In the genomic region with DNA sequence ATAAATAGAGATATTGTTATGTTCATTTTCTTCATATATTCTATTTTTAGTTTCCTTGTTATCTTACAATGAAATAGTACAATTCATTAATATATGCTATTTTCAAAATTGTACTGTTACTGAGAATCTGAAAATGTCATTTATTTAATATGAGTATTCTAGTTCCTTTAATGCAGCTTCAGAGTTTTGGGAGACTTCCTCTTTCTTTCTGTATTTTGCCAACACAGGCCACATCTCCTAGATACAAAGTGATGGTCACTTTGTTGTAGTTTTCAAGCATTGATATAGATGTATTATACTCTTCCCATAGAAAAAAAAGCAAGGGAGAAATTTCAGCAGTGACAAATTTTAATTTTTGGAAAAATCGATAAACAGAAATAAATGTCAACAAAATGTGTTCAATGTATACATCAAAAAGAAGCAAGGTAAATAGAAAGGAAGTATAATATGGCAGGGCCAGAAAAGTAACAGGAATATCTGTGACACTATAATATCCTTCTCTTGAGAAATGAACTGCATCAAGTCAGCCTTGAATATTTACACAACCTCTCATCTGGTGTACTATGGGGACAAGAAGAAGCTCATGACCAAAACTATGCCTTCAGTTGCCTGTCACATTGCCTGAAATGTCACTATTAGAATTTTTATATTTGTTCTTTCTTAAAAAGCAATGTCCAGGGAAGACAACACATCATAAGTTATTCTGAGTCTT, we compare ENCODE assay signal across 16 cellular contexts.
DNase-seq lines count a peak whose midpoint lies in the region; ATAC-seq lines count a peak whose summit lies in the region.
"Had no signal": no experiment of that assay in that cellular context is flagged by ENCODE, and none has a peak within 500 bp of the region (broad histone marks: within the 10 kb centered on the region; RNA-seq: fewer than 3 reads in every experiment).

No MANE protein-coding gene starts in this region.

- peak; percentile 28 for ATAC-seq in GM18873 (IDR thresholded peaks at IDR 0.05; ENCODE audit: low FRiP score, unreplicated experiment)
- peak; percentile 33 for ATAC-seq in GM21619 (IDR thresholded peaks at IDR 0.05; ENCODE audit: unreplicated experiment)
- peak; percentile 27 for ATAC-seq in HG03108 (IDR thresholded peaks at IDR 0.05; ENCODE audit: unreplicated experiment)
- ATAC-seq: left cardiac atrium, PC-3 had no signal

- peak; percentile 5 for DNase-seq in NOMO-1 treated with dmso at 0.1 percent for 144 hours (lab: John Stamatoyannopoulos, UW; ENCODE audit: unreplicated experiment)
- DNase-seq in GM03348 (ENCODE audit: low spot score), result no peak
- DNase-seq in amniotic stem cell (lab: John Stamatoyannopoulos, UW), result no peak
- no peak for DNase-seq in stimulated activated CD4-positive, alpha-beta T cell treated with anti-CD3 and anti-CD28 coated beads, Interleukin-4, amount 100 ng/mL, for 1 hour
- DNase-seq in stimulated activated CD8-positive, alpha-beta memory T cell treated with anti-CD3 and anti-CD28 coated beads, Interleukin-4, amount 100 ng/mL, for 48 hours, result no peak
- DNase-seq: activated T-cell treated with anti-CD3 and anti-CD28 coated beads, Interleukin-2, amount 50 U/mL, for 48 hours; C1 segment of cervical spinal cord; central memory CD4-positive, alpha-beta T cell; left cardiac atrium; NCI-H187; PC-3; stimulated activated CD4-positive, alpha-beta T cell treated with anti-CD3 and anti-CD28 coated beads, Interleukin-1b, Interleukin-23, amount 100 ng/mL, for 48 hours; transverse colon had no signal
